In the genomic region with DNA sequence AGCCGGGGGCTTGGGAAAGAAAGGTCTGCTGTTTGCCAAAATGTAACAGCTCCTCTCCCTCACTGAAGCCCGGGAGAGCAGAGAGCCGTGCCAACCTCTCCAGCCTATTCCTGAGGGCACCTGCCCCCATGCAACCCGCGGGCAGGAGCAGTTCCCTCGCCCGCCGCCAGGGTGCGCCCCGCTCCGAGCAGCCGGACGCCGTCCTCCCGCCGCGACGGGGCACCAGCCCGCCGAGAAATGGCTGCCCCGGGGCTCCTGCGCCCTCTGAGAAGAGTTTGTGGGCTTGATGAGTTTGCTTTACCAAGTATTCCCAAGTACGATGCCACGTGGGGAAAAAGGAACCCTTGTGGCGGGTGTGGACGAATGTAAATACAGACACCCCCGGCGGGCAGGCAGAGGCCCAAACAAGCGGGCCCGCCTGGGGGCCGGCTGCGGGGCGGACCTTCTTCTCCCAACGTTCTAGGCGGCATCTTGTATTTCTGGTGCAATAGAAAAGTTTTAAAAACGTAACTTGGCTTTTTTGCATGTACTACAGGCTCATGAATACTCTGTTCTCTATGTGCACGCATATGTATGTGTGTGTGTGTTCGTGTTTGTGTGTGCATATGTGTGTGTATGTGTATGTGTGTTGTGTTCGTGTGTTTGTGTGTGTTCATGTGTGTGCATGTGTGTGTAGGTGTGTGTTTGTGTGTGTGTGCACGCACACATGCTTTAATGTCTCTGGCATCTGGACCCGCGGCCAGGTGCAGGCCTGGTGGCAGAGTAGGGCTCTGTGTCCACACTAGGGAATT, we compare ENCODE assay signal across 8 cellular contexts.
DNase-seq lines count a peak whose midpoint lies in the region; ATAC-seq and TF ChIP-seq lines count a peak whose summit lies in the region.

No MANE protein-coding gene starts in this region.

- no peak overlapping the region for H4K8ac ChIP-seq in H9 (replicated peaks; ENCODE audit: insufficient read length, low read depth, low read length)

- no peak overlapping the region for H2BK20ac ChIP-seq in H9 (ENCODE audit: low read depth, low read length, poor library complexity, severe bottlenecking)

- no peak overlapping the region for H3K18ac ChIP-seq in H9 (ENCODE audit: insufficient read length, low read depth, low read length)

- H3K9me3 Mint-ChIP-seq in H9, result no peaks in the 10 kb centered on the region

- peaks cover 5% of the 10 kb centered on the region for H3K27me3 Mint-ChIP-seq in H9 (ENCODE audit: low read depth)

- no CpG with 5 or more reads among the region's 42 CpGs for WGBS in H9 (ENCODE audit: extremely low coverage, insufficient read length, low lambda C conversion rate)
- WGBS in lower leg skin, 2 donors, result 21 to 22% methylated on average over 39 to 42 of the region's 42 CpGs

- H3K27ac ChIP-seq in H9 (ENCODE audit: insufficient read length, low read depth, low read length), result no peak overlapping the region

- H3K4me1 ChIP-seq in ES-I3 (ENCODE audit: insufficient read depth, low read length) (peaks cover 4% of the 10 kb centered on the region; the same call in 1 of the 2 replicates), H9 (ENCODE audit: insufficient read depth, low read length) (no peaks in the 10 kb centered on the region; the same call in 1 of the 2 replicates)

- H3K9ac ChIP-seq in ES-I3 (ENCODE audit: low read depth, low read length) (peak overlapping the region; percentile 49), H9 (ENCODE audit: extremely low read depth, insufficient read length, low read length) (no peak overlapping the region)

- no peaks in the 10 kb centered on the region for H3K36me3 ChIP-seq in ES-I3 (ENCODE audit: insufficient read depth, low read length)

- no peak overlapping the region for H4K91ac ChIP-seq in H9 (ENCODE audit: insufficient read length, low read depth, low read length)

- peaks cover 7 to 12% of the 10 kb centered on the region in 2 experiments for H3K4me1 Mint-ChIP-seq in H9

- no peaks in the 10 kb centered on the region for H3K27me3 ChIP-seq in H9 (ENCODE audit: insufficient read depth, low read length)

- H3K56ac ChIP-seq in H9 (ENCODE audit: insufficient read length, low read depth, low read length), result no peak overlapping the region

- H3K14ac ChIP-seq in H9 (ENCODE audit: insufficient read depth, low read length), result no peak overlapping the region

- H3K79me2 ChIP-seq in H9 (ENCODE audit: insufficient read depth, low read length), result no peaks in the 10 kb centered on the region

- H2AFZ ChIP-seq in H9 (ENCODE audit: low read length), result peak overlapping the region; percentile 61

- no peak for TF ChIP-seq POLR2A in lower leg skin (IDR thresholded peaks at IDR 0.05)

- no peaks in the 10 kb centered on the region for H3K79me1 ChIP-seq in H9 (ENCODE audit: insufficient read depth, low read depth, low read length, poor library complexity, severe bottlenecking)

- TF ChIP-seq CTCF in H9 (conservative IDR thresholded peaks at IDR 0.05), result peak; percentile 99
- TF ChIP-seq CTCF in lower leg skin (IDR thresholded peaks at IDR 0.05), result peak in 2 of 3 donors; percentile 74 to 88

- no peak overlapping the region for H2AK5ac ChIP-seq in H9 (ENCODE audit: insufficient read length, low read length)

- H3T11ph ChIP-seq in H9 (ENCODE audit: low read length), result no peak overlapping the region

- H3K4ac ChIP-seq in H9 (ENCODE audit: low read depth, low read length), result no peak overlapping the region

- H4K20me1 ChIP-seq in H9 (ENCODE audit: control insufficient read depth, insufficient read depth, insufficient read length), result no peaks in the 10 kb centered on the region

- intact Hi-C loops in lower leg skin (cut with DNase I; ENCODE audit: low total_unique reads), result loop anchor here (5.0 kb wide), 1 partner anchor 168 kb away; no protein-coding TSS in a partner anchor

- peak; percentile 80 for DNase-seq in H9
- peak; percentile 69 for DNase-seq in NCI-H1105 treated with DMSO at 0.1 percent for 48 hours (lab: John Stamatoyannopoulos, UW)
- peak; percentile 77 for DNase-seq in activated CD4-positive, alpha-beta T cell treated with anti-CD3 and anti-CD28 coated beads for 24 hours (ENCODE audit: low read depth in 2 of 2)
- DNase-seq in cerebellum (ENCODE audit: low spot score), result peak; percentile 75
- peak; percentile 42 to 95 for DNase-seq in lower leg skin (ENCODE audit: low spot score in 2 of 2)
- peak; percentile 57 to 74 (median 70) for DNase-seq in stimulated activated CD4-positive, alpha-beta T cell treated with anti-CD3 and anti-CD28 coated beads, TNF-alpha, amount 100 ng/mL, for 48 hours (ENCODE audit: low read depth in 3 of 3)

- no peak overlapping the region for H3K4me3 ChIP-seq in lower leg skin (ENCODE audit: low read depth, poor library complexity, severe bottlenecking)

- ATAC-seq in GM21367 (IDR thresholded peaks at IDR 0.05; ENCODE audit: unreplicated experiment), result no peak

- H3K27ac Mint-ChIP-seq in H9, result no peak overlapping the region

- H2BK15ac ChIP-seq in H9 (ENCODE audit: low read depth, low read length), result no peak overlapping the region

- H2BK120ac ChIP-seq in H9 (ENCODE audit: low read depth, low read length, poor library complexity, severe bottlenecking), result no peak overlapping the region

- no peak overlapping the region for H3K4me3 Mint-ChIP-seq in H9

- H3K9me3 ChIP-seq in ES-I3 (ENCODE audit: control insufficient read depth, insufficient read depth, low read length), result no peaks in the 10 kb centered on the region
- no peaks in the 10 kb centered on the region for H3K9me3 ChIP-seq in H9 (ENCODE audit: control insufficient read depth, low read depth, low read length)

- H4K5ac ChIP-seq in H9 (ENCODE audit: insufficient read length, low read depth, low read length), result no peak overlapping the region

- H2BK5ac ChIP-seq in H9 (ENCODE audit: insufficient read length, low read length), result no peak overlapping the region

- no peaks in the 10 kb centered on the region; a peak in 2 of 7 replicates for H3K36me3 Mint-ChIP-seq in H9 (ENCODE audit: insufficient read depth in 1 of 3, low read depth in 3 of 3)

- H3K4me2 ChIP-seq in H9 (ENCODE audit: insufficient read depth, insufficient read length, low read length), result no peak overlapping the region

- H3K23me2 ChIP-seq in H9 (ENCODE audit: insufficient read length, low read depth, low read length, poor library complexity, severe bottlenecking), result no peaks in the 10 kb centered on the region

- H3K23ac ChIP-seq in H9 (ENCODE audit: insufficient read length, low read depth, low read length), result no peak overlapping the region

- H2BK12ac ChIP-seq in H9 (ENCODE audit: insufficient read length, low read depth, low read length), result no peak overlapping the region
